Comparison of ENCODE assay signal across 17 cellular contexts in genomic region chr11:113173023-113173594, GRCh38.
"Had no signal": no experiment of that assay in that cellular context is flagged by ENCODE, and none has a peak within 500 bp of the region (broad histone marks: within the 10 kb centered on the region; RNA-seq: fewer than 3 reads in every experiment).

No MANE protein-coding gene starts in this region.

- DNase-seq: cortex of kidney; effector CD4-positive, alpha-beta T cell; kidney; natural killer cell; right lobe of liver; small intestine; stimulated activated CD4-positive, alpha-beta T cell treated with anti-CD3 and anti-CD28 coated beads, Interleukin-1b, Interleukin-23, amount 100 ng/mL, for 48 hours; stimulated activated CD4-positive, alpha-beta T cell treated with anti-CD3 and anti-CD28 coated beads, Interleukin-4, amount 100 ng/mL, for 1 hour; stimulated activated CD8-positive, alpha-beta memory T cell treated with anti-CD3 and anti-CD28 coated beads, Interleukin-4, amount 100 ng/mL, for 48 hours; stimulated activated naive CD4-positive, alpha-beta T cell; stimulated activated naive CD8-positive, alpha-beta T cell treated with anti-CD3 and anti-CD28 coated beads, Interleukin-15, amount 100 ng/mL, for 72 hours; thyroid gland had no signal

- H3K4me1 ChIP-seq: parathyroid adenoma, right lobe of liver had no signal

- H3K36me3 ChIP-seq: neural progenitor cell, right lobe of liver, thyroid gland, vagina had no signal

- H3K79me2 ChIP-seq: parathyroid adenoma had no signal

- H3K9ac ChIP-seq: neural progenitor cell, parathyroid adenoma had no signal

- H3K4me3 ChIP-seq: lung, neural progenitor cell, right lobe of liver, thyroid gland, vagina had no signal

- ATAC-seq: left lobe of liver; natural killer cell; right lobe of liver; stimulated activated naive CD8-positive, alpha-beta T cell treated with anti-CD3 and anti-CD28 coated beads, Interleukin-15, amount 100 ng/mL, for 72 hours had no signal

- H3K9me3 ChIP-seq: right lobe of liver, thyroid gland, vagina had no signal

- H3K27me3 ChIP-seq: neural progenitor cell, right lobe of liver, thyroid gland, vagina had no signal

- H2AFZ ChIP-seq: neural progenitor cell, parathyroid adenoma had no signal

- H3K27ac ChIP-seq: neural progenitor cell, parathyroid adenoma, right lobe of liver, thyroid gland, vagina had no signal

- H3K4me2 ChIP-seq: neural progenitor cell had no signal
